In genomic region chr9:114367406-114367805, GRCh38 we compare ENCODE assay signal across 12 cellular contexts. TPM values are rescaled to one million over a fixed set of nuclear protein-coding genes. Genes with fewer than 3 reads are reported as not detected.
A peak's percentile ranks its signal among the peaks of the same experiment; 100 is the strongest.
DNase-seq lines count a peak whose midpoint lies in the region; ATAC-seq and TF ChIP-seq lines count a peak whose summit lies in the region.
"Had no signal": no experiment of that assay in that cellular context is flagged by ENCODE, and none has a peak within 500 bp of the region (broad histone marks: within the 10 kb centered on the region; RNA-seq: fewer than 3 reads in every experiment).

No MANE protein-coding gene starts in this region.

- H3K27me3 Mint-ChIP-seq in activated CD4-positive, alpha-beta memory T cell treated with anti-CD3 and anti-CD28 coated beads, Interleukin-2, amount 10 ng/mL, durations not matched to agents 7 days and 5 days = no peaks in the 10 kb centered on the region

- no peak for TF ChIP-seq EP300 in tibial nerve (IDR thresholded peaks at IDR 0.05)

- H3K36me3 ChIP-seq in right lobe of liver (peaks cover 0 to 20% (median 0%) of the 10 kb centered on the region in 4 donors), tibial nerve (peaks cover 0 to 80% (median 8%) of the 10 kb centered on the region in 3 donors)
- H3K36me3 ChIP-seq: gastrocnemius medialis had no signal

- H3K27me3 ChIP-seq in right lobe of liver (no peaks in the 10 kb centered on the region), tibial nerve (no peaks in the 10 kb centered on the region)
- H3K27me3 ChIP-seq: gastrocnemius medialis had no signal

- H3K4me3 Mint-ChIP-seq in activated CD4-positive, alpha-beta memory T cell treated with anti-CD3 and anti-CD28 coated beads, Interleukin-2, amount 10 ng/mL, durations not matched to agents 7 days and 5 days = no peak overlapping the region

- CTCF ChIA-PET in activated CD4-positive, alpha-beta memory T cell treated with anti-CD3 and anti-CD28 coated beads, Interleukin-2, amount 10 ng/mL, durations not matched to agents 7 days and 5 days (lab: Charles Lee) = interaction anchor here (8.0 kb wide), 1 partner anchor 18 kb away, joined by 87 read pairs; the partner anchor contains the start of gene AKNA

- H3K9me3 ChIP-seq in right lobe of liver (no peaks in the 10 kb centered on the region), tibial nerve (no peaks in the 10 kb centered on the region)
- H3K9me3 ChIP-seq: gastrocnemius medialis had no signal

- H3K4me1 ChIP-seq in right lobe of liver (peaks cover 0 to 40% (median 20%) of the 10 kb centered on the region in 4 donors), tibial nerve (peaks cover 0 to 66% (median 21%) of the 10 kb centered on the region in 4 donors)

- peak overlapping the region; percentile 96 for H3K27ac Mint-ChIP-seq in activated CD4-positive, alpha-beta memory T cell treated with anti-CD3 and anti-CD28 coated beads, Interleukin-2, amount 10 ng/mL, durations not matched to agents 7 days and 5 days

- intact Hi-C loops in right lobe of liver (cut with DNase I) = no loop called here

- H3K36me3 Mint-ChIP-seq in activated CD4-positive, alpha-beta memory T cell treated with anti-CD3 and anti-CD28 coated beads, Interleukin-2, amount 10 ng/mL, durations not matched to agents 7 days and 5 days (ENCODE audit: low read depth) = peaks cover 93% of the 10 kb centered on the region

- 60% methylated on average over 1 of the region's 7 CpGs for WGBS in right lobe of liver (ENCODE audit: insufficient coverage, low coverage, low lambda C conversion rate, missing lambda C conversion rate)
- WGBS in tibial nerve, 2 donors = 70 to 79% methylated on average over 4 to 7 of the region's 7 CpGs

- DNase-seq in activated effector memory CD4-positive, alpha-beta T cell treated with anti-CD3 and anti-CD28 coated beads, Interleukin-2, amount 50 U/mL, for 16 hours = peak; percentile 61
- DNase-seq in activated effector memory CD4-positive, alpha-beta T cell treated with Interleukin-2 at 50 U/mL for 16 hours = no peak
- DNase-seq in activated CD4-positive, alpha-beta memory T cell treated with anti-CD3 and anti-CD28 coated beads, Interleukin-2, amount 10 ng/mL, durations not matched to agents 7 days and 5 days = no peak
- DNase-seq in right lobe of liver (no peak), tibial nerve (ENCODE audit: low spot score in 2 of 2) (no peak), GF-D8 (lab: John Stamatoyannopoulos, UW) (no peak)
- DNase-seq: gastrocnemius medialis, NCI-H510A had no signal

- ATAC-seq in right lobe of liver = no peak
- no peak for ATAC-seq in HG02884 (IDR thresholded peaks at IDR 0.05; ENCODE audit: unreplicated experiment)
- ATAC-seq in GM21619 (IDR thresholded peaks at IDR 0.05; ENCODE audit: unreplicated experiment) = no peak
- ATAC-seq: gastrocnemius medialis had no signal

- no peak for TF ChIP-seq POLR2A in right lobe of liver (IDR thresholded peaks at IDR 0.05)
- no peak for TF ChIP-seq POLR2A in tibial nerve (IDR thresholded peaks at IDR 0.05)

- peaks cover 94% of the 10 kb centered on the region for H3K4me1 Mint-ChIP-seq in activated CD4-positive, alpha-beta memory T cell treated with anti-CD3 and anti-CD28 coated beads, Interleukin-2, amount 10 ng/mL, durations not matched to agents 7 days and 5 days

- H3K9me3 Mint-ChIP-seq in activated CD4-positive, alpha-beta memory T cell treated with anti-CD3 and anti-CD28 coated beads, Interleukin-2, amount 10 ng/mL, durations not matched to agents 7 days and 5 days = no peaks in the 10 kb centered on the region

- peak overlapping the region; percentile 34 to 82 (median 51) for H3K27ac ChIP-seq in right lobe of liver
- H3K27ac ChIP-seq in tibial nerve = peak overlapping the region in 3 of 4 donors; percentile 62 to 74 (median 66)

- H3K4me3 ChIP-seq in right lobe of liver = no peak overlapping the region
- H3K4me3 ChIP-seq in tibial nerve = no peak overlapping the region
- H3K4me3 ChIP-seq: gastrocnemius medialis had no signal

- POLR2A ChIA-PET in activated CD4-positive, alpha-beta memory T cell treated with anti-CD3 and anti-CD28 coated beads, Interleukin-2, amount 10 ng/mL, durations not matched to agents 7 days and 5 days (lab: Charles Lee) = interaction anchor here (0.9 to 17.7 kb wide), 13 partner anchors 11 to 563 kb away, joined by 3 to 633 read pairs (median 4); partner anchors contain the start of genes AKNA, TMEM268 and TNFSF8

- TF ChIP-seq CTCF in right lobe of liver (IDR thresholded peaks at IDR 0.05) (no peak), tibial nerve (IDR thresholded peaks at IDR 0.05) (no peak)

RNA-seq across cellular contexts. Expression of gene AKNA, which starts 20.4 kb away (rescaled TPM):
- total RNA-seq in activated CD4-positive, alpha-beta memory T cell treated with anti-CD3 and anti-CD28 coated beads, Interleukin-2, amount 10 ng/mL, durations not matched to agents 7 days and 5 days = 100 to 1,000 TPM; 350 to 355 TPM
- 10 to 100 TPM in 3 of 6 experiments, 1 to 10 TPM in 3; 4.7 to 15.1 (median 9.8) TPM for total RNA-seq in right lobe of liver
- total RNA-seq in tibial nerve = 10 to 100 TPM; 23.6 to 42.2 (median 36.6) TPM

RNA-seq across cellular contexts. Expression of gene ORM2, which starts 37.7 kb away (rescaled TPM):
- total RNA-seq in activated CD4-positive, alpha-beta memory T cell treated with anti-CD3 and anti-CD28 coated beads, Interleukin-2, amount 10 ng/mL, durations not matched to agents 7 days and 5 days = not detected
- 1,000 to 10,000 TPM; 3,162 to 5,107 (median 3,869) TPM for total RNA-seq in right lobe of liver
- not detected for total RNA-seq in tibial nerve
- total RNA-seq: M059J, pulmonary artery endothelial cell had no signal

RNA-seq across cellular contexts. Expression of gene ORM1, which starts 44.5 kb away (rescaled TPM):
- not detected for total RNA-seq in activated CD4-positive, alpha-beta memory T cell treated with anti-CD3 and anti-CD28 coated beads, Interleukin-2, amount 10 ng/mL, durations not matched to agents 7 days and 5 days
- total RNA-seq in right lobe of liver (over 10,000 TPM; 11,577 to 28,471 (median 22,756) TPM), tibial nerve (not detected)
- total RNA-seq: pulmonary artery endothelial cell had no signal

Comparison
In these comparisons a context has a peak if more than half of its experiments do, and no peak if none do; other contexts are left out.
1. RNA of gene AKNA, which starts 20.4 kb away (total RNA-seq): 350 to 355 TPM in activated CD4-positive, alpha-beta memory T cell treated with anti-CD3 and anti-CD28 coated beads, Interleukin-2, amount 10 ng/mL, durations not matched to agents 7 days and 5 days; 23.6 to 42.2 TPM in tibial nerve and 4.7 to 15.1 TPM in right lobe of liver; every median in the first group is over 4 times any median in the second.
2. RNA of gene ORM2, which starts 37.7 kb away (total RNA-seq): 3,162 to 5,107 TPM in right lobe of liver; not detected in activated CD4-positive, alpha-beta memory T cell treated with anti-CD3 and anti-CD28 coated beads, Interleukin-2, amount 10 ng/mL, durations not matched to agents 7 days and 5 days and not detected in tibial nerve; every median in the first group is over 1,000 times any median in the second.
3. RNA of gene ORM1, which starts 44.5 kb away (total RNA-seq): 11,577 to 28,471 TPM in right lobe of liver; not detected in activated CD4-positive, alpha-beta memory T cell treated with anti-CD3 and anti-CD28 coated beads, Interleukin-2, amount 10 ng/mL, durations not matched to agents 7 days and 5 days and not detected in tibial nerve; every median in the first group is over 1,000 times any median in the second.